1 cellular context compared by ENCODE assay signal in genomic region chr9:129111762-129112151, GRCh38.
TF ChIP-seq lines count a peak whose summit lies in the region.

No MANE protein-coding gene starts in this region.

TF ChIP-seq in HEK293, 187 proteins besides CTCF, POLR2A, EP300 and RAD21 (continued from another document and continues in another):
- TF ChIP-seq ZNF174 (tag by site-specific recombination; IDR thresholded peaks at IDR 0.05) (no peak), ZSCAN23 (tag by site-specific recombination; IDR thresholded peaks at IDR 0.05) (no peak), ZBTB1 (tag by site-specific recombination; IDR thresholded peaks at IDR 0.05) (0 out of 2 replicates have a peak, but pooled peaks have one; percentile 9), ZNF202 (tag by site-specific recombination; IDR thresholded peaks at IDR 0.05; ENCODE audit: borderline replicate concordance) (no peak), TSHZ1 (tag by site-specific recombination; IDR thresholded peaks at IDR 0.05; ENCODE audit: borderline replicate concordance) (no peak), ZNF23 (tag by site-specific recombination; IDR thresholded peaks at IDR 0.05; ENCODE audit: borderline replicate concordance) (no peak), ZNF664 (tag by site-specific recombination; IDR thresholded peaks at IDR 0.05) (no peak), TCF7L2 (IDR thresholded peaks at IDR 0.05; ENCODE audit: borderline replicate concordance, low read depth, low read length) (no peak), ZNF791 (tag by site-specific recombination; IDR thresholded peaks at IDR 0.05) (no peak), GLIS2 (tag by site-specific recombination; IDR thresholded peaks at IDR 0.05) (peak; percentile 97), ZNF514 (tag by site-specific recombination; IDR thresholded peaks at IDR 0.05) (no peak), ZNF37A (tag by site-specific recombination; IDR thresholded peaks at IDR 0.05) (no peak), ZNF132 (tag by site-specific recombination; IDR thresholded peaks at IDR 0.05; ENCODE audit: borderline replicate concordance) (no peak), KLF10 (tag by site-specific recombination; IDR thresholded peaks at IDR 0.05) (no peak), ZBTB48 (tag by site-specific recombination; IDR thresholded peaks at IDR 0.05) (peak; percentile 92), ZNF324 (tag by site-specific recombination; IDR thresholded peaks at IDR 0.05) (no peak), ZNF423 (tag by site-specific recombination; IDR thresholded peaks at IDR 0.05) (no peak), ZNF626 (tag by site-specific recombination; IDR thresholded peaks at IDR 0.05) (no peak), RBAK (tag by site-specific recombination; IDR thresholded peaks at IDR 0.05) (no peak), ZNF510 (tag by site-specific recombination; IDR thresholded peaks at IDR 0.05; ENCODE audit: insufficient replicate concordance) (no peak), ZNF473 (tag by site-specific recombination; IDR thresholded peaks at IDR 0.05) (no peak), PRDM1 (tag by site-specific recombination; IDR thresholded peaks at IDR 0.05) (0 out of 2 replicates have a peak, but pooled peaks have one; percentile 17), ZNF560 (tag by site-specific recombination; IDR thresholded peaks at IDR 0.05; ENCODE audit: borderline replicate concordance) (no peak), ZNF555 (tag by site-specific recombination; conservative IDR thresholded peaks at IDR 0.05) (no peak), ZXDB (tag by site-specific recombination; IDR thresholded peaks at IDR 0.05) (peak; percentile 83), ZNF624 (tag by site-specific recombination; IDR thresholded peaks at IDR 0.05) (no peak), ZFP37 (tag by site-specific recombination; IDR thresholded peaks at IDR 0.05) (no peak), ZNF433 (tag by site-specific recombination; IDR thresholded peaks at IDR 0.05; ENCODE audit: low read depth) (no peak), ZFP3 (tag by site-specific recombination; IDR thresholded peaks at IDR 0.05; ENCODE audit: low read depth) (no peak), ZNF169 (tag by site-specific recombination; IDR thresholded peaks at IDR 0.05) (no peak), KLF8 (tag by site-specific recombination; IDR thresholded peaks at IDR 0.05) (peak; percentile 42; the same call in 1 of the 2 replicates), ZNF558 (tag by site-specific recombination; IDR thresholded peaks at IDR 0.05) (no peak), HIC1 (tag by site-specific recombination; IDR thresholded peaks at IDR 0.05) (peak; percentile 49; the same call in 1 of the 2 replicates), HOXC10 (CRISPR knock-in tag; IDR thresholded peaks at IDR 0.05) (no peak), ZNF350 (tag by site-specific recombination; IDR thresholded peaks at IDR 0.05) (no peak), ZNF830 (tag by site-specific recombination; IDR thresholded peaks at IDR 0.05; ENCODE audit: low read depth) (no peak), REPIN1 (tag by site-specific recombination; IDR thresholded peaks at IDR 0.05; ENCODE audit: low read depth) (no peak), ZNF544 (tag by site-specific recombination; IDR thresholded peaks at IDR 0.05) (no peak)
- TF ChIP-seq, protein P1, sequence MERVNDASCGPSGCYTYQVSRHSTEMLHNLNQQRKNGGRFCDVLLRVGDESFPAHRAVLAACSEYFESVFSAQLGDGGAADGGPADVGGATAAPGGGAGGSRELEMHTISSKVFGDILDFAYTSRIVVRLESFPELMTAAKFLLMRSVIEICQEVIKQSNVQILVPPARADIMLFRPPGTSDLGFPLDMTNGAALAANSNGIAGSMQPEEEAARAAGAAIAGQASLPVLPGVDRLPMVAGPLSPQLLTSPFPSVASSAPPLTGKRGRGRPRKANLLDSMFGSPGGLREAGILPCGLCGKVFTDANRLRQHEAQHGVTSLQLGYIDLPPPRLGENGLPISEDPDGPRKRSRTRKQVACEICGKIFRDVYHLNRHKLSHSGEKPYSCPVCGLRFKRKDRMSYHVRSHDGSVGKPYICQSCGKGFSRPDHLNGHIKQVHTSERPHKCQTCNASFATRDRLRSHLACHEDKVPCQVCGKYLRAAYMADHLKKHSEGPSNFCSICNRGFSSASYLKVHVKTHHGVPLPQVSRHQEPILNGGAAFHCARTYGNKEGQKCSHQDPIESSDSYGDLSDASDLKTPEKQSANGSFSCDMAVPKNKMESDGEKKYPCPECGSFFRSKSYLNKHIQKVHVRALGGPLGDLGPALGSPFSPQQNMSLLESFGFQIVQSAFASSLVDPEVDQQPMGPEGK (tag by site-specific recombination; IDR thresholded peaks at IDR 0.05) = peak; percentile 98
- TF ChIP-seq, protein P2, sequence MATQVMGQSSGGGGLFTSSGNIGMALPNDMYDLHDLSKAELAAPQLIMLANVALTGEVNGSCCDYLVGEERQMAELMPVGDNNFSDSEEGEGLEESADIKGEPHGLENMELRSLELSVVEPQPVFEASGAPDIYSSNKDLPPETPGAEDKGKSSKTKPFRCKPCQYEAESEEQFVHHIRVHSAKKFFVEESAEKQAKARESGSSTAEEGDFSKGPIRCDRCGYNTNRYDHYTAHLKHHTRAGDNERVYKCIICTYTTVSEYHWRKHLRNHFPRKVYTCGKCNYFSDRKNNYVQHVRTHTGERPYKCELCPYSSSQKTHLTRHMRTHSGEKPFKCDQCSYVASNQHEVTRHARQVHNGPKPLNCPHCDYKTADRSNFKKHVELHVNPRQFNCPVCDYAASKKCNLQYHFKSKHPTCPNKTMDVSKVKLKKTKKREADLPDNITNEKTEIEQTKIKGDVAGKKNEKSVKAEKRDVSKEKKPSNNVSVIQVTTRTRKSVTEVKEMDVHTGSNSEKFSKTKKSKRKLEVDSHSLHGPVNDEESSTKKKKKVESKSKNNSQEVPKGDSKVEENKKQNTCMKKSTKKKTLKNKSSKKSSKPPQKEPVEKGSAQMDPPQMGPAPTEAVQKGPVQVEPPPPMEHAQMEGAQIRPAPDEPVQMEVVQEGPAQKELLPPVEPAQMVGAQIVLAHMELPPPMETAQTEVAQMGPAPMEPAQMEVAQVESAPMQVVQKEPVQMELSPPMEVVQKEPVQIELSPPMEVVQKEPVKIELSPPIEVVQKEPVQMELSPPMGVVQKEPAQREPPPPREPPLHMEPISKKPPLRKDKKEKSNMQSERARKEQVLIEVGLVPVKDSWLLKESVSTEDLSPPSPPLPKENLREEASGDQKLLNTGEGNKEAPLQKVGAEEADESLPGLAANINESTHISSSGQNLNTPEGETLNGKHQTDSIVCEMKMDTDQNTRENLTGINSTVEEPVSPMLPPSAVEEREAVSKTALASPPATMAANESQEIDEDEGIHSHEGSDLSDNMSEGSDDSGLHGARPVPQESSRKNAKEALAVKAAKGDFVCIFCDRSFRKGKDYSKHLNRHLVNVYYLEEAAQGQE (tag by site-specific recombination; IDR thresholded peaks at IDR 0.05) = 0 out of 2 replicates have a peak, but pooled peaks have one; percentile 32
- TF ChIP-seq, protein P3, sequence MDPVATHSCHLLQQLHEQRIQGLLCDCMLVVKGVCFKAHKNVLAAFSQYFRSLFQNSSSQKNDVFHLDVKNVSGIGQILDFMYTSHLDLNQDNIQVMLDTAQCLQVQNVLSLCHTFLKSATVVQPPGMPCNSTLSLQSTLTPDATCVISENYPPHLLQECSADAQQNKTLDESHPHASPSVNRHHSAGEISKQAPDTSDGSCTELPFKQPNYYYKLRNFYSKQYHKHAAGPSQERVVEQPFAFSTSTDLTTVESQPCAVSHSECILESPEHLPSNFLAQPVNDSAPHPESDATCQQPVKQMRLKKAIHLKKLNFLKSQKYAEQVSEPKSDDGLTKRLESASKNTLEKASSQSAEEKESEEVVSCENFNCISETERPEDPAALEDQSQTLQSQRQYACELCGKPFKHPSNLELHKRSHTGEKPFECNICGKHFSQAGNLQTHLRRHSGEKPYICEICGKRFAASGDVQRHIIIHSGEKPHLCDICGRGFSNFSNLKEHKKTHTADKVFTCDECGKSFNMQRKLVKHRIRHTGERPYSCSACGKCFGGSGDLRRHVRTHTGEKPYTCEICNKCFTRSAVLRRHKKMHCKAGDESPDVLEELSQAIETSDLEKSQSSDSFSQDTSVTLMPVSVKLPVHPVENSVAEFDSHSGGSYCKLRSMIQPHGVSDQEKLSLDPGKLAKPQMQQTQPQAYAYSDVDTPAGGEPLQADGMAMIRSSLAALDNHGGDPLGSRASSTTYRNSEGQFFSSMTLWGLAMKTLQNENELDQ (tag by site-specific recombination; IDR thresholded peaks at IDR 0.05; ENCODE audit: low read depth) = no peak
- TF ChIP-seq, protein P4, sequence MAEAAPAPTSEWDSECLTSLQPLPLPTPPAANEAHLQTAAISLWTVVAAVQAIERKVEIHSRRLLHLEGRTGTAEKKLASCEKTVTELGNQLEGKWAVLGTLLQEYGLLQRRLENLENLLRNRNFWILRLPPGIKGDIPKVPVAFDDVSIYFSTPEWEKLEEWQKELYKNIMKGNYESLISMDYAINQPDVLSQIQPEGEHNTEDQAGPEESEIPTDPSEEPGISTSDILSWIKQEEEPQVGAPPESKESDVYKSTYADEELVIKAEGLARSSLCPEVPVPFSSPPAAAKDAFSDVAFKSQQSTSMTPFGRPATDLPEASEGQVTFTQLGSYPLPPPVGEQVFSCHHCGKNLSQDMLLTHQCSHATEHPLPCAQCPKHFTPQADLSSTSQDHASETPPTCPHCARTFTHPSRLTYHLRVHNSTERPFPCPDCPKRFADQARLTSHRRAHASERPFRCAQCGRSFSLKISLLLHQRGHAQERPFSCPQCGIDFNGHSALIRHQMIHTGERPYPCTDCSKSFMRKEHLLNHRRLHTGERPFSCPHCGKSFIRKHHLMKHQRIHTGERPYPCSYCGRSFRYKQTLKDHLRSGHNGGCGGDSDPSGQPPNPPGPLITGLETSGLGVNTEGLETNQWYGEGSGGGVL (tag by site-specific recombination; IDR thresholded peaks at IDR 0.05) = peak; percentile 52
- TF ChIP-seq, protein P5, sequence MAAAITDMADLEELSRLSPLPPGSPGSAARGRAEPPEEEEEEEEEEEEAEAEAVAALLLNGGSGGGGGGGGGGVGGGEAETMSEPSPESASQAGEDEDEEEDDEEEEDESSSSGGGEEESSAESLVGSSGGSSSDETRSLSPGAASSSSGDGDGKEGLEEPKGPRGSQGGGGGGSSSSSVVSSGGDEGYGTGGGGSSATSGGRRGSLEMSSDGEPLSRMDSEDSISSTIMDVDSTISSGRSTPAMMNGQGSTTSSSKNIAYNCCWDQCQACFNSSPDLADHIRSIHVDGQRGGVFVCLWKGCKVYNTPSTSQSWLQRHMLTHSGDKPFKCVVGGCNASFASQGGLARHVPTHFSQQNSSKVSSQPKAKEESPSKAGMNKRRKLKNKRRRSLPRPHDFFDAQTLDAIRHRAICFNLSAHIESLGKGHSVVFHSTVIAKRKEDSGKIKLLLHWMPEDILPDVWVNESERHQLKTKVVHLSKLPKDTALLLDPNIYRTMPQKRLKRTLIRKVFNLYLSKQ (tag by site-specific recombination; IDR thresholded peaks at IDR 0.05; ENCODE audit: borderline replicate concordance) = no peak
- TF ChIP-seq, protein P6, sequence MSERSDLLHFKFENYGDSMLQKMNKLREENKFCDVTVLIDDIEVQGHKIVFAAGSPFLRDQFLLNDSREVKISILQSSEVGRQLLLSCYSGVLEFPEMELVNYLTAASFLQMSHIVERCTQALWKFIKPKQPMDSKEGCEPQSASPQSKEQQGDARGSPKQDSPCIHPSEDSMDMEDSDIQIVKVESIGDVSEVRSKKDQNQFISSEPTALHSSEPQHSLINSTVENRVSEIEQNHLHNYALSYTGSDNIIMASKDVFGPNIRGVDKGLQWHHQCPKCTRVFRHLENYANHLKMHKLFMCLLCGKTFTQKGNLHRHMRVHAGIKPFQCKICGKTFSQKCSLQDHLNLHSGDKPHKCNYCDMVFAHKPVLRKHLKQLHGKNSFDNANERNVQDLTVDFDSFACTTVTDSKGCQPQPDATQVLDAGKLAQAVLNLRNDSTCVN (tag by site-specific recombination; optimal IDR thresholded peaks at IDR 0.05) = no peak
